9 cellular contexts compared by ENCODE assay signal in genomic region chr13:110520431-110521295, GRCh38. TPM values are rescaled to one million over a fixed set of nuclear protein-coding genes. Genes with fewer than 3 reads are reported as not detected.
A peak's percentile ranks its signal among the peaks of the same experiment; 100 is the strongest.
DNase-seq lines count a peak whose midpoint lies in the region; ATAC-seq and TF ChIP-seq lines count a peak whose summit lies in the region.
"Had no signal": no experiment of that assay in that cellular context is flagged by ENCODE, and none has a peak within 500 bp of the region (broad histone marks: within the 10 kb centered on the region; RNA-seq: fewer than 3 reads in every experiment).

No MANE protein-coding gene starts in this region.

- peak overlapping the region; percentile 75 for H3K27ac Mint-ChIP-seq in osteocyte (ENCODE audit: unreplicated experiment)
- H3K27ac Mint-ChIP-seq in activated naive CD4-positive, alpha-beta T cell treated with anti-CD3 and anti-CD28 coated beads, Interleukin-2, amount 10 ng/mL, durations not matched to agents 7 days and 5 days: no peak overlapping the region

- ATAC-seq in HG03521 (IDR thresholded peaks at IDR 0.05; ENCODE audit: unreplicated experiment): no peak
- ATAC-seq: HCT116 had no signal

- no peaks in the 10 kb centered on the region for H3K27me3 Mint-ChIP-seq in osteocyte (ENCODE audit: unreplicated experiment)
- peaks cover 22% of the 10 kb centered on the region for H3K27me3 Mint-ChIP-seq in activated naive CD4-positive, alpha-beta T cell treated with anti-CD3 and anti-CD28 coated beads, Interleukin-2, amount 10 ng/mL, durations not matched to agents 7 days and 5 days

- H3K4me3 Mint-ChIP-seq in osteocyte (ENCODE audit: unreplicated experiment): no peak overlapping the region
- H3K4me3 Mint-ChIP-seq in activated naive CD4-positive, alpha-beta T cell treated with anti-CD3 and anti-CD28 coated beads, Interleukin-2, amount 10 ng/mL, durations not matched to agents 7 days and 5 days: no peak overlapping the region

- no peaks in the 10 kb centered on the region for H3K9me3 Mint-ChIP-seq in osteocyte (ENCODE audit: unreplicated experiment)
- no peaks in the 10 kb centered on the region for H3K9me3 Mint-ChIP-seq in activated naive CD4-positive, alpha-beta T cell treated with anti-CD3 and anti-CD28 coated beads, Interleukin-2, amount 10 ng/mL, durations not matched to agents 7 days and 5 days

- CTCF ChIA-PET in activated naive CD4-positive, alpha-beta T cell treated with anti-CD3 and anti-CD28 coated beads, Interleukin-2, amount 10 ng/mL, durations not matched to agents 7 days and 5 days (lab: Charles Lee): no interaction called here

- H3K4me3 ChIP-seq in fibroblast of villous mesenchyme (ENCODE audit: low read depth, low read length): no peak overlapping the region

- TF ChIP-seq CTCF in fibroblast of villous mesenchyme (IDR thresholded peaks at IDR 0.05; ENCODE audit: insufficient read depth, low read depth, low read length): no peak
- no peak for TF ChIP-seq CTCF in osteocyte (IDR thresholded peaks at IDR 0.05)

- peaks cover 68% of the 10 kb centered on the region for H3K4me1 Mint-ChIP-seq in osteocyte (ENCODE audit: unreplicated experiment)
- H3K4me1 Mint-ChIP-seq in activated naive CD4-positive, alpha-beta T cell treated with anti-CD3 and anti-CD28 coated beads, Interleukin-2, amount 10 ng/mL, durations not matched to agents 7 days and 5 days: peaks cover 52% of the 10 kb centered on the region

- H3K36me3 Mint-ChIP-seq in osteocyte (ENCODE audit: unreplicated experiment): peaks cover 5% of the 10 kb centered on the region
- H3K36me3 Mint-ChIP-seq in activated naive CD4-positive, alpha-beta T cell treated with anti-CD3 and anti-CD28 coated beads, Interleukin-2, amount 10 ng/mL, durations not matched to agents 7 days and 5 days: peaks cover 6% of the 10 kb centered on the region

- peak; percentile 89 for DNase-seq in AG20443 (ENCODE audit: low spot score)
- DNase-seq in SK-MEL-5 (ENCODE audit: low read depth, low spot score): peak; percentile 27
- DNase-seq in fibroblast of villous mesenchyme (ENCODE audit: low read depth): peak; percentile 98
- DNase-seq in osteocyte (ENCODE audit: extremely low spot score, unreplicated experiment): no peak
- no peak for DNase-seq in D341Med (ENCODE audit: low spot score)
- DNase-seq in activated naive CD4-positive, alpha-beta T cell treated with anti-CD3 and anti-CD28 coated beads, Interleukin-2, amount 10 ng/mL, durations not matched to agents 7 days and 5 days: no peak
- DNase-seq in NCI-H1694 treated with DMSO at 0.1 percent for 48 hours (lab: John Stamatoyannopoulos, UW): no peak

- in situ Hi-C loops in SK-MEL-5 (cut with HindIII; ENCODE audit: low pct_unique_long_range_greater_than_20kb, low sequenced_read_pairs): no loop called here

RNA-seq across cellular contexts. Expression of gene RAB20, which starts 40.9 kb away (rescaled TPM):
- total RNA-seq in SK-MEL-5 (2014; rRNA removed; shearing (Covaris generic)): 21.0 and 26.7 TPM in 2 replicates
- polyA plus RNA-seq in SK-MEL-5 (2015; cell fraction: cytosol; rRNA removed): 11.2 and 12.3 TPM in 2 replicates
- polyA plus RNA-seq in SK-MEL-5 (2015; cell fraction: nucleus; rRNA removed): 1.9 and 3.4 TPM in 2 replicates
- 4.2 and 4.7 TPM in 2 replicates for total RNA-seq in fibroblast of villous mesenchyme
- total RNA-seq in osteocyte: 10.0 and 11.7 TPM in 2 replicates

Comparison
In these comparisons a context has a peak if more than half of its experiments do, and no peak if none do; other contexts are left out.
1. DNase-seq: peak in AG20443 (single experiment), SK-MEL-5 (single experiment) and fibroblast of villous mesenchyme (single experiment); none in osteocyte (single experiment), D341Med (single experiment), activated naive CD4-positive, alpha-beta T cell treated with anti-CD3 and anti-CD28 coated beads, Interleukin-2, amount 10 ng/mL, durations not matched to agents 7 days and 5 days (single experiment) and NCI-H1694 treated with DMSO at 0.1 percent for 48 hours (single experiment).